Comparison of ENCODE assay signal across 22 cellular contexts in genomic region chr12:62158013-62158412, GRCh38.
A peak's percentile ranks its signal among the peaks of the same experiment; 100 is the strongest.
DNase-seq lines count a peak whose midpoint lies in the region; ATAC-seq, FAIRE-seq and TF ChIP-seq lines count a peak whose summit lies in the region.
"Had no signal": no experiment of that assay in that cellular context is flagged by ENCODE, and none has a peak within 500 bp of the region (broad histone marks: within the 10 kb centered on the region; RNA-seq: fewer than 3 reads in every experiment).

No MANE protein-coding gene starts in this region.

- in situ Hi-C loops in HepG2 (cut with HindIII; ENCODE audit: extremely low pct_ligation_motif_present, low pct_unique_long_range_greater_than_20kb), result no loop called here

- TF ChIP-seq POLR2A in HepG2 (IDR thresholded peaks at IDR 0.05; ENCODE audit: insufficient read depth in 1 of 2, low read depth in 2 of 2, low read length in 2 of 2), result no peak
- TF ChIP-seq POLR2A in right lobe of liver (IDR thresholded peaks at IDR 0.05), result no peak

- H3K4me1 ChIP-seq in HepG2 (ENCODE audit: insufficient read depth, low read length) (no peaks in the 10 kb centered on the region), right lobe of liver (no peaks in the 10 kb centered on the region), Loucy (ENCODE audit: insufficient read depth, low read length, poor library complexity, severe bottlenecking) (peaks cover 42% of the 10 kb centered on the region), GM23338 (ENCODE audit: insufficient read depth) (no peaks in the 10 kb centered on the region), SK-N-SH (ENCODE audit: control insufficient read depth in 1 of 2, insufficient read depth in 2 of 2, low read depth in 1 of 2, low read length in 1 of 2) (no peaks in the 10 kb centered on the region)
- H3K4me1 ChIP-seq in naive thymus-derived CD4-positive, alpha-beta T cell (ENCODE audit: control insufficient read depth in 2 of 2, insufficient read depth in 2 of 2, low read length in 2 of 2), result peaks cover 0 to 31% of the 10 kb centered on the region in 2 donors

- H2AFZ ChIP-seq in HepG2 (ENCODE audit: low read length) (no peak overlapping the region), Loucy (ENCODE audit: low read length) (no peak overlapping the region), GM23338 (no peak overlapping the region), SK-N-SH (ENCODE audit: low read depth) (no peak overlapping the region)
- H2AFZ ChIP-seq: GM23248 had no signal

- H3K27ac ChIP-seq in HepG2 (ENCODE audit: extremely low read length, insufficient read depth, low read length), result no peak overlapping the region
- no peak overlapping the region for H3K27ac ChIP-seq in right lobe of liver
- H3K27ac ChIP-seq in naive thymus-derived CD4-positive, alpha-beta T cell (ENCODE audit: low read depth, low read length), result no peak overlapping the region
- no peak overlapping the region for H3K27ac ChIP-seq in GM23338 (ENCODE audit: low read depth)
- no peak overlapping the region for H3K27ac ChIP-seq in SK-N-SH (ENCODE audit: low read depth in 2 of 2, low read length in 1 of 2)
- H3K27ac ChIP-seq: 22Rv1, BLaER1, GM23248 had no signal

- H3F3A ChIP-seq in Loucy (ENCODE audit: low read depth) (peaks cover 4% of the 10 kb centered on the region), GM23338 (replicated peaks; ENCODE audit: low read depth) (no peaks in the 10 kb centered on the region), SK-N-SH (replicated peaks; ENCODE audit: insufficient read depth) (no peaks in the 10 kb centered on the region)

- H3K9ac ChIP-seq in HepG2 (ENCODE audit: insufficient read depth, low read depth, low read length) (no peak overlapping the region), Loucy (ENCODE audit: low read depth, low read length, poor library complexity, severe bottlenecking) (peak overlapping the region; percentile 50), SK-N-SH (no peak overlapping the region)
- H3K9ac ChIP-seq: BLaER1, GM23248 had no signal

- peaks cover 3 to 59% (median 50%) of the 10 kb centered on the region in 7 donors for H3K4me1 Mint-ChIP-seq in naive thymus-derived CD4-positive, alpha-beta T cell
- H3K4me1 Mint-ChIP-seq in GM23338 (peaks cover 4% of the 10 kb centered on the region; the same call in 1 of the 3 replicates), mesothelial cell of epicardium (no peaks in the 10 kb centered on the region)
- H3K4me1 Mint-ChIP-seq: B cell had no signal

- TF ChIP-seq RAD21 in HepG2 (CRISPR knock-in tag; IDR thresholded peaks at IDR 0.05), result no peak
- no peak for TF ChIP-seq RAD21 in SK-N-SH (IDR thresholded peaks at IDR 0.05; ENCODE audit: low read length)

- H3K4me3 ChIP-seq in HepG2 (replicated peaks in 1 of 3; ENCODE audit: insufficient read depth in 1 of 3, low read depth in 2 of 3, low read length in 3 of 3), result no peak overlapping the region
- no peak overlapping the region for H3K4me3 ChIP-seq in right lobe of liver
- peak overlapping the region; percentile 59 for H3K4me3 ChIP-seq in Loucy (ENCODE audit: low read length, poor library complexity, severe bottlenecking)
- H3K4me3 ChIP-seq in naive thymus-derived CD4-positive, alpha-beta T cell (ENCODE audit: low read length), result no peak overlapping the region
- H3K4me3 ChIP-seq in GM23338, result no peak overlapping the region
- no peak overlapping the region for H3K4me3 ChIP-seq in SK-N-SH (ENCODE audit: low read depth in 2 of 2, low read length in 1 of 2)
- H3K4me3 ChIP-seq: BLaER1, GM23248 had no signal

- ATAC-seq in HepG2, result no peak
- ATAC-seq in right lobe of liver, result no peak
- ATAC-seq in naive thymus-derived CD4-positive, alpha-beta T cell, result no peak
- ATAC-seq in GM23338, result no peak
- ATAC-seq: HCT116 had no signal

- no peak overlapping the region for H3K4me2 ChIP-seq in HepG2 (ENCODE audit: low read depth, low read length)
- H3K4me2 ChIP-seq in Loucy (ENCODE audit: low read depth, low read length, poor library complexity, severe bottlenecking), result peak overlapping the region; percentile 74
- no peak overlapping the region for H3K4me2 ChIP-seq in GM23338
- no peak overlapping the region for H3K4me2 ChIP-seq in SK-N-SH

- peak overlapping the region in 6 of 9 donors; percentile 57 to 96 (median 78) for H3K27ac Mint-ChIP-seq in naive thymus-derived CD4-positive, alpha-beta T cell
- H3K27ac Mint-ChIP-seq in GM23338, result no peak overlapping the region
- no peak overlapping the region for H3K27ac Mint-ChIP-seq in mesothelial cell of epicardium
- H3K27ac Mint-ChIP-seq: B cell, H9 had no signal

- no peaks in the 10 kb centered on the region for H4K20me1 ChIP-seq in HepG2 (ENCODE audit: insufficient read depth, low read length)
- H4K20me1 ChIP-seq in Loucy (ENCODE audit: insufficient read depth, low read length, poor library complexity, severe bottlenecking), result no peaks in the 10 kb centered on the region
- H4K20me1 ChIP-seq in GM23338 (replicated peaks; ENCODE audit: insufficient read depth), result no peaks in the 10 kb centered on the region
- no peaks in the 10 kb centered on the region for H4K20me1 ChIP-seq in SK-N-SH (ENCODE audit: insufficient read depth)
- H4K20me1 ChIP-seq: BLaER1 had no signal

- CTCF ChIA-PET in HepG2 (lab: Yijun Ruan, JAX; ENCODE audit: low intra/inter-chr PET ratio, low total read pairs) (no interaction called here), SK-N-SH (lab: Yijun Ruan, JAX) (no interaction called here)
- CTCF ChIA-PET in naive thymus-derived CD4-positive, alpha-beta T cell (lab: Charles Lee), result interaction anchor here (0.6 to 1.6 kb wide), 2 partner anchors 34 to 52 kb away, joined by 3 read pairs; no protein-coding TSS in a partner anchor

- H3K79me2 ChIP-seq in HepG2 (ENCODE audit: insufficient read depth, low read length) (no peaks in the 10 kb centered on the region), Loucy (ENCODE audit: insufficient read depth, low read length) (no peaks in the 10 kb centered on the region), GM23338 (replicated peaks; ENCODE audit: insufficient read depth) (no peaks in the 10 kb centered on the region), SK-N-SH (ENCODE audit: insufficient read depth) (no peaks in the 10 kb centered on the region)

- H3K27me3 Mint-ChIP-seq in naive thymus-derived CD4-positive, alpha-beta T cell, result peaks cover 0 to 8% (median 0%) of the 10 kb centered on the region in 5 donors
- H3K27me3 Mint-ChIP-seq in GM23338 (ENCODE audit: insufficient read depth, low read depth, poor library complexity) (peaks cover 3% of the 10 kb centered on the region), mesothelial cell of epicardium (ENCODE audit: low read depth) (peaks cover 26% of the 10 kb centered on the region)

- no peak for TF ChIP-seq EP300 in HepG2 (IDR thresholded peaks at IDR 0.05; ENCODE audit: low read depth in 2 of 2, low read length in 2 of 2)
- no peak for TF ChIP-seq EP300 in HepG2 (CRISPR knock-in tag; IDR thresholded peaks at IDR 0.05; ENCODE audit: borderline replicate concordance)
- TF ChIP-seq EP300 in SK-N-SH (IDR thresholded peaks at IDR 0.05; ENCODE audit: borderline replicate concordance in 1 of 2, low read depth in 1 of 2, low read length in 1 of 2), result no peak

- BruUV-seq in HepG2 (replicated peaks; lab: Mats Ljungman, UMichigan), result no TSS peak

- H3K9me3 ChIP-seq in HepG2 (ENCODE audit: low read length) (no peaks in the 10 kb centered on the region), right lobe of liver (no peaks in the 10 kb centered on the region), Loucy (ENCODE audit: insufficient read depth, low read depth, low read length) (no peaks in the 10 kb centered on the region), SK-N-SH (no peaks in the 10 kb centered on the region)
- no peaks in the 10 kb centered on the region for H3K9me3 ChIP-seq in naive thymus-derived CD4-positive, alpha-beta T cell (ENCODE audit: control insufficient read depth in 2 of 3, low read length in 3 of 3)
- H3K9me3 ChIP-seq: BLaER1 had no signal

- POLR2A ChIA-PET in HepG2 (lab: Yijun Ruan, JAX) (no interaction called here), SK-N-SH (lab: Yijun Ruan, JAX) (no interaction called here)
- POLR2A ChIA-PET in naive thymus-derived CD4-positive, alpha-beta T cell (lab: Charles Lee), result interaction anchor here (0.7 to 0.8 kb wide), 2 partner anchors 17 to 52 kb away, joined by 3 read pairs; no protein-coding TSS in a partner anchor

- no peak for FAIRE-seq in HepG2 (lab: Jason Lieb, UNC)
- FAIRE-seq: A204.1, G401.6, GM12892 had no signal

- no peaks in the 10 kb centered on the region for H3K27me3 ChIP-seq in HepG2 (ENCODE audit: control insufficient read depth in 1 of 2, insufficient read depth in 2 of 2, low read length in 2 of 2)
- H3K27me3 ChIP-seq in right lobe of liver, result no peaks in the 10 kb centered on the region
- H3K27me3 ChIP-seq in Loucy (ENCODE audit: insufficient read depth, low read length, poor library complexity, severe bottlenecking), result no peaks in the 10 kb centered on the region
- no peaks in the 10 kb centered on the region for H3K27me3 ChIP-seq in naive thymus-derived CD4-positive, alpha-beta T cell (ENCODE audit: control insufficient read depth in 2 of 2, insufficient read depth in 2 of 2, low read length in 2 of 2)
- H3K27me3 ChIP-seq in GM23338 (ENCODE audit: insufficient read depth), result no peaks in the 10 kb centered on the region
- H3K27me3 ChIP-seq in SK-N-SH (ENCODE audit: insufficient read depth), result no peaks in the 10 kb centered on the region
- H3K27me3 ChIP-seq: BLaER1 had no signal

- peaks cover 0 to 16% (median 0%) of the 10 kb centered on the region in 11 donors for H3K9me3 Mint-ChIP-seq in naive thymus-derived CD4-positive, alpha-beta T cell
- no peaks in the 10 kb centered on the region for H3K9me3 Mint-ChIP-seq in GM23338
- H3K9me3 Mint-ChIP-seq in mesothelial cell of epicardium, result peaks cover 6% of the 10 kb centered on the region
- H3K9me3 Mint-ChIP-seq: H9 had no signal

- peak overlapping the region in 3 of 10 donors; percentile 55 to 84 (median 72) for H3K4me3 Mint-ChIP-seq in naive thymus-derived CD4-positive, alpha-beta T cell
- H3K4me3 Mint-ChIP-seq in GM23338 (no peak overlapping the region), mesothelial cell of epicardium (no peak overlapping the region)
- H3K4me3 Mint-ChIP-seq: B cell, H9 had no signal

- intact Hi-C loops in HepG2 (cut with micrococcal nuclease; ENCODE audit: unreplicated experiment), result no loop called here
- intact Hi-C loops in right lobe of liver (cut with DNase I), result no loop called here
- intact Hi-C loops in naive thymus-derived CD4-positive, alpha-beta T cell (cut with micrococcal nuclease), result loop anchor here in 1 of 2 donors (2.0 kb wide), 3 partner anchors 17 to 103 kb away; partner anchors contain the start of gene USP15

- TF ChIP-seq CTCF in HepG2 (CRISPR knock-in tag; IDR thresholded peaks at IDR 0.05) (no peak), right lobe of liver (IDR thresholded peaks at IDR 0.05) (no peak), Loucy (conservative IDR thresholded peaks at IDR 0.05; ENCODE audit: low read length) (no peak), GM23338 (conservative IDR thresholded peaks at IDR 0.05; ENCODE audit: low read depth in 2 of 2) (no peak), mesothelial cell of epicardium (IDR thresholded peaks at IDR 0.05; ENCODE audit: unreplicated experiment) (no peak), SK-N-SH (IDR thresholded peaks at IDR 0.05) (no peak)

- DNase-seq in HepG2 (ENCODE audit: low spot score) (no peak), right lobe of liver (no peak), DMS114 treated with DMSO at 0.1 percent for 48 hours (lab: John Stamatoyannopoulos, UW; ENCODE audit: unreplicated experiment) (no peak), GM23338 (ENCODE audit: low spot score) (no peak), mesothelial cell of epicardium (ENCODE audit: low spot score in 2 of 2, unreplicated experiment in 2 of 2) (no peak), SK-N-SH (no peak)
- no peak for DNase-seq in naive thymus-derived CD4-positive, alpha-beta T cell
- DNase-seq: Calu3; CD4-positive, alpha-beta memory T cell; COR-L47; DMS153; DND-41; GM23248; H9 had no signal

- no peaks in the 10 kb centered on the region for H3K9me2 ChIP-seq in Loucy (replicated peaks; ENCODE audit: low read depth, low read length)
- no peaks in the 10 kb centered on the region for H3K9me2 ChIP-seq in GM23338 (ENCODE audit: insufficient read depth)
- no peaks in the 10 kb centered on the region for H3K9me2 ChIP-seq in SK-N-SH

- peaks cover 0 to 5% (median 0%) of the 10 kb centered on the region in 5 donors for H3K36me3 Mint-ChIP-seq in naive thymus-derived CD4-positive, alpha-beta T cell
- H3K36me3 Mint-ChIP-seq in GM23338 (ENCODE audit: low read depth), result no peaks in the 10 kb centered on the region
- H3K36me3 Mint-ChIP-seq in mesothelial cell of epicardium, result no peaks in the 10 kb centered on the region
- H3K36me3 Mint-ChIP-seq: CD4-positive, alpha-beta memory T cell had no signal

- H3K36me3 ChIP-seq in HepG2 (replicated peaks in 1 of 2; ENCODE audit: control insufficient read depth in 1 of 2, insufficient read depth in 2 of 2, low read length in 2 of 2), result no peaks in the 10 kb centered on the region
- H3K36me3 ChIP-seq in right lobe of liver, result no peaks in the 10 kb centered on the region
- H3K36me3 ChIP-seq in Loucy (ENCODE audit: insufficient read depth, low read length), result no peaks in the 10 kb centered on the region
- H3K36me3 ChIP-seq in naive thymus-derived CD4-positive, alpha-beta T cell (ENCODE audit: control insufficient read depth in 2 of 3, insufficient read depth in 3 of 3, low read length in 3 of 3), result no peaks in the 10 kb centered on the region
- H3K36me3 ChIP-seq in GM23338 (ENCODE audit: insufficient read depth), result no peaks in the 10 kb centered on the region
- H3K36me3 ChIP-seq in SK-N-SH (replicated peaks in 1 of 2; ENCODE audit: control insufficient read depth in 1 of 2, insufficient read depth in 2 of 2, low read length in 1 of 2), result no peaks in the 10 kb centered on the region
- H3K36me3 ChIP-seq: BLaER1 had no signal

Comparison
In these comparisons a context has a peak if more than half of its experiments do, and no peak if none do; other contexts are left out.
1. H3K27ac Mint-ChIP-seq: peak in naive thymus-derived CD4-positive, alpha-beta T cell (6 of 9); none in GM23338 (single experiment) and mesothelial cell of epicardium (single experiment).